8 cellular contexts compared by ENCODE assay signal in genomic region chr3:53269888-53270880, GRCh38. TPM values are rescaled to one million over a fixed set of nuclear protein-coding genes. Genes with fewer than 3 reads are reported as not detected.
A peak's percentile ranks its signal among the peaks of the same experiment; 100 is the strongest.
DNase-seq lines count a peak whose midpoint lies in the region; ATAC-seq and TF ChIP-seq lines count a peak whose summit lies in the region.

No MANE protein-coding gene starts in this region.

- POLR2A ChIA-PET in activated CD4-positive, alpha-beta memory T cell treated with anti-CD3 and anti-CD28 coated beads, Interleukin-2, amount 10 ng/mL, durations not matched to agents 7 days and 5 days (lab: Charles Lee): no interaction called here

- ATAC-seq in HG02759 (IDR thresholded peaks at IDR 0.05; ENCODE audit: unreplicated experiment): peak; percentile 79
- ATAC-seq in foreskin keratinocyte: peak; percentile 99
- no peak for ATAC-seq in GM19467 (IDR thresholded peaks at IDR 0.05; ENCODE audit: unreplicated experiment)

- H3K4me3 Mint-ChIP-seq in activated CD4-positive, alpha-beta memory T cell treated with anti-CD3 and anti-CD28 coated beads, Interleukin-2, amount 10 ng/mL, durations not matched to agents 7 days and 5 days: no peak overlapping the region
- no peak overlapping the region for H3K4me3 Mint-ChIP-seq in nephron progenitor cell

- CTCF ChIA-PET in activated CD4-positive, alpha-beta memory T cell treated with anti-CD3 and anti-CD28 coated beads, Interleukin-2, amount 10 ng/mL, durations not matched to agents 7 days and 5 days (lab: Charles Lee): no interaction called here

- no peaks in the 10 kb centered on the region for H3K27me3 ChIP-seq in foreskin keratinocyte

- H3K27me3 Mint-ChIP-seq in activated CD4-positive, alpha-beta memory T cell treated with anti-CD3 and anti-CD28 coated beads, Interleukin-2, amount 10 ng/mL, durations not matched to agents 7 days and 5 days: no peaks in the 10 kb centered on the region
- peaks cover 3% of the 10 kb centered on the region for H3K27me3 Mint-ChIP-seq in nephron progenitor cell (ENCODE audit: low read depth, poor library complexity)

- peak; percentile 94 for DNase-seq in GF-D8 (lab: John Stamatoyannopoulos, UW)
- DNase-seq in NCI-H2196 (lab: John Stamatoyannopoulos, UW; ENCODE audit: unreplicated experiment): peak; percentile 84
- peak; percentile 26 for DNase-seq in activated CD4-positive, alpha-beta memory T cell treated with anti-CD3 and anti-CD28 coated beads, Interleukin-2, amount 10 ng/mL, durations not matched to agents 7 days and 5 days
- peak; percentile 97 to 98 for DNase-seq in foreskin keratinocyte
- DNase-seq in nephron progenitor cell: peak; percentile 35
- DNase-seq in GM13976 (ENCODE audit: low spot score): no peak

- in situ Hi-C loops in GM13976 (cut with MboI; ENCODE audit: low sequenced_read_pairs, unreplicated experiment): no loop called here

- H3K27ac Mint-ChIP-seq in activated CD4-positive, alpha-beta memory T cell treated with anti-CD3 and anti-CD28 coated beads, Interleukin-2, amount 10 ng/mL, durations not matched to agents 7 days and 5 days: no peak overlapping the region
- H3K27ac Mint-ChIP-seq in nephron progenitor cell: peak overlapping the region; percentile 77

- peaks cover 16% of the 10 kb centered on the region for H3K4me1 ChIP-seq in foreskin keratinocyte

- H3K36me3 Mint-ChIP-seq in activated CD4-positive, alpha-beta memory T cell treated with anti-CD3 and anti-CD28 coated beads, Interleukin-2, amount 10 ng/mL, durations not matched to agents 7 days and 5 days (ENCODE audit: low read depth): no peaks in the 10 kb centered on the region
- no peaks in the 10 kb centered on the region for H3K36me3 Mint-ChIP-seq in nephron progenitor cell (ENCODE audit: low read depth)

- H3K27ac ChIP-seq in foreskin keratinocyte: peak overlapping the region; percentile 80

- H3K4me1 Mint-ChIP-seq in activated CD4-positive, alpha-beta memory T cell treated with anti-CD3 and anti-CD28 coated beads, Interleukin-2, amount 10 ng/mL, durations not matched to agents 7 days and 5 days: peaks cover 12% of the 10 kb centered on the region
- peaks cover 15% of the 10 kb centered on the region for H3K4me1 Mint-ChIP-seq in nephron progenitor cell

- TF ChIP-seq CTCF in foreskin keratinocyte (conservative IDR thresholded peaks at IDR 0.05): peak; percentile 47
- no peak for TF ChIP-seq CTCF in nephron progenitor cell (IDR thresholded peaks at IDR 0.05)
- no peak for TF ChIP-seq CTCF in GM13976 (IDR thresholded peaks at IDR 0.05; ENCODE audit: borderline replicate concordance, control extremely low read depth, extremely low read depth, insufficient read depth, missing control alignments)

- no peaks in the 10 kb centered on the region for H3K9me3 Mint-ChIP-seq in activated CD4-positive, alpha-beta memory T cell treated with anti-CD3 and anti-CD28 coated beads, Interleukin-2, amount 10 ng/mL, durations not matched to agents 7 days and 5 days
- H3K9me3 Mint-ChIP-seq in nephron progenitor cell: no peaks in the 10 kb centered on the region

RNA-seq across cellular contexts. Expression of gene TKT, which starts 14.4 kb away (rescaled TPM):
- total RNA-seq in activated CD4-positive, alpha-beta memory T cell treated with anti-CD3 and anti-CD28 coated beads, Interleukin-2, amount 10 ng/mL, durations not matched to agents 7 days and 5 days: 100 to 1,000 TPM; 238 to 240 TPM
- 537 and 542 TPM in 2 replicates for total RNA-seq in foreskin keratinocyte
- polyA plus RNA-seq in foreskin keratinocyte: 588 and 603 TPM in 2 replicates
